8 cellular contexts compared by ENCODE assay signal in the genomic region with DNA sequence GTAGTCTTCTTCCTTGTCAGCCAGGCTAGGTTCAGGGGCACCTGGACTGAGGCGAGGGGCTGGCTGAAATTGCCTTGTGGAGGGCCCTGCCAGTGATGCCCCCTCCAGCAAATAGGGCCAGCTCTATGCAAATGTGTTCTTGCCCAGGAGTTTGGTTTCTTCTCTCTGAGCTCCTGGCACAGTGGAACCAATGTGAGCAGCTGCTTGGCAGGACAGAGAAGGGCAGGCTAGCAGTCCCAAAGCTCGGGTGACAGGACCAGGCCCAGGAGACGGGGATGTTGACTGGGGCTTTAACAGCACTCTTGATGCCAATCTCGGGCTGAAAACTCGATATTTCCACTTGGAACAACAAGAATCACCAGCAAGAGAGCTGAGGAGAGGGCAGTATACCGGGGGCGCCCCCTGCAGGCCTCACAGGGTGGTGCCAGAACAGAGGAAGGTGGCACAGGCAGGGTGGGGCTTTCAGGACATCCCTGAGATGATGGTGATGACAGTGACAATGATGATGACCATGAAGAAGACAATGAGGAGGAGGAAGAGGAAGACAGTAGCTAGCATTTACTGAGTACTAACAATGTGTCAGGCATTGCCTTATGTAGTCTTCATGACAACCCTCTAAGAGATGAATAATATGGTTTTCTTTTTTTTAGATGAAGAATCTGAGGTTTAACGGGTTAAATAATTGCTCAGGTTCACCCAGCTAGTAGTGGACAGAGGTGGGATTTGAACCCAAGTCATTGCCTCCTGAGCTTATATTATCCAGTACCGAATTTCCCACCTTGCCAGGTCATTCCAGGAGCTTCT.
A peak's percentile ranks its signal among the peaks of the same experiment; 100 is the strongest.
DNase-seq lines count a peak whose midpoint lies in the region; ATAC-seq and TF ChIP-seq lines count a peak whose summit lies in the region.

No MANE protein-coding gene starts in this region.

- H3K27ac ChIP-seq in RWPE1, result no peak overlapping the region

- peak; percentile 67 for ATAC-seq in HG03159 (IDR thresholded peaks at IDR 0.05; ENCODE audit: unreplicated experiment)

- H3K27ac Mint-ChIP-seq in activated naive CD4-positive, alpha-beta T cell treated with anti-CD3 and anti-CD28 coated beads, Interleukin-2, amount 50 U/mL, for 24 hours, result peak overlapping the region; percentile 65

- peaks cover 3% of the 10 kb centered on the region for H3K4me1 Mint-ChIP-seq in activated naive CD4-positive, alpha-beta T cell treated with anti-CD3 and anti-CD28 coated beads, Interleukin-2, amount 50 U/mL, for 24 hours

- CTCF ChIA-PET in RWPE1 (lab: Yijun Ruan, JAX), result interaction anchor here (0.6 to 5.1 kb wide), 12 partner anchors 9 to 508 kb away, joined by 3 to 47 read pairs (median 3); a partner anchor contains a TSS

- peak; percentile 20 for DNase-seq in NK-92 treated with Interleukin-12 subunit alpha and Interleukin-12 subunit beta, amount 100 ng/mL, for 24 hours (lab: John Stamatoyannopoulos, UW)
- DNase-seq in NK-92 (lab: John Stamatoyannopoulos, UW; ENCODE audit: unreplicated experiment), result no peak
- peak; percentile 14 for DNase-seq in RWPE1 (ENCODE audit: low spot score)
- peak in 45 of 51 donors; percentile 16 to 88 (median 61) for DNase-seq in hypothalamus (lab: John Stamatoyannopoulos, UW)
- peak; percentile 27 to 47 for DNase-seq in stimulated activated CD4-positive, alpha-beta T cell treated with anti-CD3 and anti-CD28 coated beads, Interleukin-1b, Interleukin-23, amount 100 ng/mL, for 4 hours (ENCODE audit: low read depth in 2 of 2)
- DNase-seq in NCI-H510A treated with DMSO at 0.1 percent for 48 hours (lab: John Stamatoyannopoulos, UW), result no peak

- H3K36me3 Mint-ChIP-seq in activated naive CD4-positive, alpha-beta T cell treated with anti-CD3 and anti-CD28 coated beads, Interleukin-2, amount 50 U/mL, for 24 hours, result no peaks in the 10 kb centered on the region

- POLR2A ChIA-PET in RWPE1 (lab: Yijun Ruan, JAX; ENCODE audit: low non-redundant PET), result interaction anchor here (1.0 kb wide), 1 partner anchor 33 kb away, joined by 3 read pairs; no protein-coding TSS in a partner anchor

- peaks cover 38% of the 10 kb centered on the region for H3K27me3 Mint-ChIP-seq in activated naive CD4-positive, alpha-beta T cell treated with anti-CD3 and anti-CD28 coated beads, Interleukin-2, amount 50 U/mL, for 24 hours

- H3K4me3 Mint-ChIP-seq in activated naive CD4-positive, alpha-beta T cell treated with anti-CD3 and anti-CD28 coated beads, Interleukin-2, amount 50 U/mL, for 24 hours, result no peak overlapping the region

- H3K9me3 Mint-ChIP-seq in activated naive CD4-positive, alpha-beta T cell treated with anti-CD3 and anti-CD28 coated beads, Interleukin-2, amount 50 U/mL, for 24 hours, result no peaks in the 10 kb centered on the region

- no peak; the same call in 1 of the 2 replicates for TF ChIP-seq CTCF in RWPE1 (conservative IDR thresholded peaks at IDR 0.05; ENCODE audit: low read depth)

Comparison
In these comparisons a context has a peak if more than half of its experiments do, and no peak if none do; other contexts are left out.
1. DNase-seq: peak in NK-92 treated with Interleukin-12 subunit alpha and Interleukin-12 subunit beta, amount 100 ng/mL, for 24 hours (single experiment), RWPE1 (single experiment), hypothalamus (45 of 51) and stimulated activated CD4-positive, alpha-beta T cell treated with anti-CD3 and anti-CD28 coated beads, Interleukin-1b, Interleukin-23, amount 100 ng/mL, for 4 hours (2 of 2); none in NK-92 (single experiment) and NCI-H510A treated with DMSO at 0.1 percent for 48 hours (single experiment).